ENCODE assay signal across 16 cellular contexts in the genomic region with DNA sequence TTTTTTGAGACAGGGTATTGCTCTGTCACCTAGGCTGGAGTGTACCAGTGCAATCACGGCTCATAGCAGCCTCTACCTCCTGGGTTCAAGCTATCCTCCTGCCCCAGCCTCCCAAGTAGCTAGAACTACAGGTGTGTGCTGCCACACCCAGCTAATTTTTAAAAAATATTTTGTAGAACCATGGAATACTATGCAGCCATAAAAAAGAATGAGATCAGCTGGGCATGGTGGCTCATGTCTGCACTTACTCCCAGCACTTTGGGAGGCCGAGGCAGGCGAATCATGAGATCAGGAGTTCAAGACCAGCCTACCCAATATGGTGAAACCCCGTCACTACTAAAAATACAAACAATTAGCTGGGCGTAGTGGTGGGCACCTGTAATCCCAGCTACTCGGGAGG. TPM values are rescaled to one million over a fixed set of nuclear protein-coding genes. Genes with fewer than 3 reads are reported as not detected.
DNase-seq lines count a peak whose midpoint lies in the region; ATAC-seq, FAIRE-seq and TF ChIP-seq lines count a peak whose summit lies in the region.
"Had no signal": no experiment of that assay in that cellular context is flagged by ENCODE, and none has a peak within 500 bp of the region (broad histone marks: within the 10 kb centered on the region; RNA-seq: fewer than 3 reads in every experiment).

No MANE protein-coding gene starts in this region.

- H3K4me3 ChIP-seq in A549 (no peak overlapping the region), ascending aorta (no peak overlapping the region), neural progenitor cell (no peak overlapping the region)

- 82% methylated on average over 6 of the region's 6 CpGs for WGBS in A549 (ENCODE audit: missing lambda C conversion rate)

- H3K27me3 Mint-ChIP-seq in neural progenitor cell (ENCODE audit: insufficient read depth, low read depth), result peaks cover 17% of the 10 kb centered on the region

- H3F3A ChIP-seq in neural progenitor cell (ENCODE audit: low read depth), result peaks cover 4% of the 10 kb centered on the region

- no peak for TF ChIP-seq CTCF in A549 (IDR thresholded peaks at IDR 0.05)
- no peak for TF ChIP-seq CTCF in ascending aorta (IDR thresholded peaks at IDR 0.05)
- no peak for TF ChIP-seq CTCF in neural progenitor cell (IDR thresholded peaks at IDR 0.05)

- H3K4me1 ChIP-seq in A549, result peaks cover 33% of the 10 kb centered on the region
- H3K4me1 ChIP-seq in ascending aorta, result peaks cover 7 to 15% of the 10 kb centered on the region in 2 donors
- H3K4me1 ChIP-seq in neural progenitor cell, result peaks cover 6% of the 10 kb centered on the region

- H3K27ac Mint-ChIP-seq in stimulated activated effector memory CD8-positive, alpha-beta T cell treated with anti-CD3 and anti-CD28 coated beads, Interleukin-12 subunit alpha, Interleukin-12 subunit beta, amount 100 ng/mL, for 72 hours, result peak overlapping the region; percentile 53
- H3K27ac Mint-ChIP-seq in neural progenitor cell, result no peak overlapping the region
- H3K27ac Mint-ChIP-seq: CD4-positive, alpha-beta memory T cell; GM23338; H9 had no signal

- CTCF ChIA-PET in A549 (lab: Yijun Ruan, JAX), result interaction anchor here (0.6 to 22.4 kb wide), 17 partner anchors 10 to 333 kb away, joined by 3 to 602 read pairs (median 8); partner anchors contain the start of genes CITED4 and CTPS1

- H3K4me3 Mint-ChIP-seq in stimulated activated effector memory CD8-positive, alpha-beta T cell treated with anti-CD3 and anti-CD28 coated beads, Interleukin-12 subunit alpha, Interleukin-12 subunit beta, amount 100 ng/mL, for 72 hours, result no peak overlapping the region
- H3K4me3 Mint-ChIP-seq in neural progenitor cell, result no peak overlapping the region
- H3K4me3 Mint-ChIP-seq: CD4-positive, alpha-beta memory T cell; GM23338; H9; HFFc6 had no signal

- no peak for ATAC-seq in A549
- ATAC-seq in stimulated activated effector memory CD8-positive, alpha-beta T cell treated with anti-CD3 and anti-CD28 coated beads, Interleukin-12 subunit alpha, Interleukin-12 subunit beta, amount 100 ng/mL, for 72 hours, result no peak
- ATAC-seq in HG03565 (IDR thresholded peaks at IDR 0.05; ENCODE audit: unreplicated experiment), result no peak

- peaks cover 19% of the 10 kb centered on the region for H3K4me1 Mint-ChIP-seq in stimulated activated effector memory CD8-positive, alpha-beta T cell treated with anti-CD3 and anti-CD28 coated beads, Interleukin-12 subunit alpha, Interleukin-12 subunit beta, amount 100 ng/mL, for 72 hours
- H3K4me1 Mint-ChIP-seq in neural progenitor cell, result peaks cover 3% of the 10 kb centered on the region

- H3K9me3 Mint-ChIP-seq in stimulated activated effector memory CD8-positive, alpha-beta T cell treated with anti-CD3 and anti-CD28 coated beads, Interleukin-12 subunit alpha, Interleukin-12 subunit beta, amount 100 ng/mL, for 72 hours, result no peaks in the 10 kb centered on the region
- H3K9me3 Mint-ChIP-seq in neural progenitor cell, result peaks cover 3% of the 10 kb centered on the region
- H3K9me3 Mint-ChIP-seq: CD4-positive, alpha-beta memory T cell; GM23338; H9 had no signal

- H3K27me3 ChIP-seq in ascending aorta (no peaks in the 10 kb centered on the region), neural progenitor cell (peaks cover 23% of the 10 kb centered on the region)

- no peak for TF ChIP-seq POLR2A in A549 (IDR thresholded peaks at IDR 0.05; ENCODE audit: low read length)
- TF ChIP-seq POLR2A in GM12891 (IDR thresholded peaks at IDR 0.05; ENCODE audit: low read depth, low read length), result no peak

- intact Hi-C loops in ascending aorta (cut with DNase I), result loop anchor here (1.0 to 5.0 kb wide), 2 partner anchors 87 to 257 kb away; partner anchors contain the start of genes CITED4 and NFYC

- H3K36me3 ChIP-seq in ascending aorta, result no peaks in the 10 kb centered on the region
- H3K36me3 ChIP-seq in neural progenitor cell, result no peaks in the 10 kb centered on the region

- H4K20me1 ChIP-seq in neural progenitor cell (ENCODE audit: low read depth), result no peaks in the 10 kb centered on the region

- no peak for TF ChIP-seq EP300 in A549 (IDR thresholded peaks at IDR 0.05)

- H3K4me2 ChIP-seq in A549 (no peak overlapping the region), neural progenitor cell (no peak overlapping the region)
- H3K4me2 ChIP-seq: GM23338 had no signal

- FAIRE-seq in A549 (lab: Jason Lieb, UNC) (no peak), GM12891 (lab: Jason Lieb, UNC) (no peak)
- FAIRE-seq: A204.1, GM19239 had no signal

- TF ChIP-seq RAD21 in A549 (conservative IDR thresholded peaks at IDR 0.05 in 1 of 2, IDR thresholded peaks at IDR 0.05 in 1 of 2), result no peak

- no peaks in the 10 kb centered on the region for H3K79me2 ChIP-seq in neural progenitor cell (ENCODE audit: low read depth)

- no peak overlapping the region for H2AFZ ChIP-seq in neural progenitor cell (replicated peaks)
- H2AFZ ChIP-seq: GM23338 had no signal

- H3K9me3 ChIP-seq in A549 (peaks cover 7% of the 10 kb centered on the region; the same call in 1 of the 3 replicates), ascending aorta (no peaks in the 10 kb centered on the region), neural progenitor cell (ENCODE audit: low read depth) (no peaks in the 10 kb centered on the region)

- H3K9ac ChIP-seq in neural progenitor cell, result no peak overlapping the region

- no peaks in the 10 kb centered on the region for H3K36me3 Mint-ChIP-seq in stimulated activated effector memory CD8-positive, alpha-beta T cell treated with anti-CD3 and anti-CD28 coated beads, Interleukin-12 subunit alpha, Interleukin-12 subunit beta, amount 100 ng/mL, for 72 hours
- H3K36me3 Mint-ChIP-seq in neural progenitor cell, result no peaks in the 10 kb centered on the region
- H3K36me3 Mint-ChIP-seq: CD4-positive, alpha-beta memory T cell had no signal

- DNase-seq in A549 (ENCODE audit: low read depth in 1 of 2, low spot score in 1 of 2), result no peak
- DNase-seq in ascending aorta (ENCODE audit: low spot score in 2 of 2), result no peak
- DNase-seq in stimulated activated effector memory CD8-positive, alpha-beta T cell treated with anti-CD3 and anti-CD28 coated beads, Interleukin-12 subunit alpha, Interleukin-12 subunit beta, amount 100 ng/mL, for 72 hours (ENCODE audit: low spot score in 2 of 2), result no peak
- DNase-seq in GM12891 (ENCODE audit: insufficient read length, low spot score), result no peak
- DNase-seq in neural progenitor cell (ENCODE audit: low spot score), result no peak
- DNase-seq: COR-L47, DMS79 treated with DMSO at 0.1 percent for 48 hours, GF-D8 had no signal

- peak overlapping the region; percentile 72 to 88 for H3K27ac ChIP-seq in A549
- peak overlapping the region; percentile 68 to 82 for H3K27ac ChIP-seq in ascending aorta
- no peak overlapping the region for H3K27ac ChIP-seq in neural progenitor cell
- H3K27ac ChIP-seq: 22Rv1 had no signal

- POLR2A ChIA-PET in A549 (lab: Yijun Ruan, JAX), result interaction anchor here (0.7 to 8.9 kb wide), 4 partner anchors 85 to 97 kb away, joined by 3 to 128 read pairs (median 4); partner anchors contain the start of gene CITED4

TF ChIP-seq in A549, 52 proteins besides CTCF, POLR2A, EP300 and RAD21 (continues in another document):
- TF ChIP-seq HOXB5 (CRISPR knock-in tag; IDR thresholded peaks at IDR 0.05), result no peak
- TF ChIP-seq CHD2 (IDR thresholded peaks at IDR 0.05; ENCODE audit: low read length, partially characterized antibody), result no peak
- no peak for TF ChIP-seq NPAS2 (CRISPR knock-in tag; IDR thresholded peaks at IDR 0.05; ENCODE audit: borderline replicate concordance)
- no peak for TF ChIP-seq RFX5 (IDR thresholded peaks at IDR 0.05)
- TF ChIP-seq FOSB (CRISPR knock-in tag; IDR thresholded peaks at IDR 0.05), result no peak
- TF ChIP-seq GATA3 (IDR thresholded peaks at IDR 0.05; ENCODE audit: borderline replicate concordance), result no peak
- no peak for TF ChIP-seq MYC (IDR thresholded peaks at IDR 0.05; ENCODE audit: borderline replicate concordance, low read length)
- TF ChIP-seq SREBF2 (IDR thresholded peaks at IDR 0.05), result no peak
- TF ChIP-seq RNF2 (IDR thresholded peaks at IDR 0.05; ENCODE audit: borderline replicate concordance, low read depth), result no peak
- no peak for TF ChIP-seq CBX8 (IDR thresholded peaks at IDR 0.05)
- no peak for TF ChIP-seq NFE2L2 (conservative IDR thresholded peaks at IDR 0.05; ENCODE audit: low read length)
- TF ChIP-seq PHF8 (IDR thresholded peaks at IDR 0.05; ENCODE audit: borderline replicate concordance, low read depth), result no peak

TF ChIP-seq in GM12891, 5 proteins besides CTCF, POLR2A, EP300 and RAD21:
- TF ChIP-seq SPI1 (IDR thresholded peaks at IDR 0.05; ENCODE audit: low read depth, low read length) (no peak), TAF1 (IDR thresholded peaks at IDR 0.05; ENCODE audit: low read depth, low read length) (no peak), POU2F2 (IDR thresholded peaks at IDR 0.05; ENCODE audit: low read depth, low read length) (no peak)
TF ChIP-seq in GM12891: peak in this region for 0.

RNA-seq across cellular contexts. Expression of gene CTPS1, which starts 29.9 kb away (rescaled TPM):
- polyA plus RNA-seq in A549 (2011; rRNA removed) (145 and 181 TPM in 2 replicates), A549 (2017; fragmentation: RNase III; extraction: RNeasy Plus Mini Kit Qiagen cat#74134 plus additional on column Dnase treatment) (159 to 169 TPM (median 159 TPM) in 3 replicates)
- polyA plus RNA-seq in A549 (2012; cell fraction: cytosol; rRNA removed), result 75.4 and 77.9 TPM in 2 replicates
- 113 and 172 TPM in 2 replicates for polyA plus RNA-seq in A549 (2012; cell fraction: nucleus; rRNA removed)
- 206 and 264 TPM in 2 replicates for polyA minus RNA-seq in A549 (2011; rRNA and poly(A)+ RNA removed)
- total RNA-seq in ascending aorta (33.0 TPM), neural progenitor cell (ENCODE audit: low replicate concordance) (73.8 and 77.6 TPM in 2 replicates)
- polyA plus RNA-seq in GM12891 (2012; ENCODE audit: low read depth, missing spikeins), result 33.7 TPM
